ENCODE assay signal across 2 cellular contexts in the genomic region with DNA sequence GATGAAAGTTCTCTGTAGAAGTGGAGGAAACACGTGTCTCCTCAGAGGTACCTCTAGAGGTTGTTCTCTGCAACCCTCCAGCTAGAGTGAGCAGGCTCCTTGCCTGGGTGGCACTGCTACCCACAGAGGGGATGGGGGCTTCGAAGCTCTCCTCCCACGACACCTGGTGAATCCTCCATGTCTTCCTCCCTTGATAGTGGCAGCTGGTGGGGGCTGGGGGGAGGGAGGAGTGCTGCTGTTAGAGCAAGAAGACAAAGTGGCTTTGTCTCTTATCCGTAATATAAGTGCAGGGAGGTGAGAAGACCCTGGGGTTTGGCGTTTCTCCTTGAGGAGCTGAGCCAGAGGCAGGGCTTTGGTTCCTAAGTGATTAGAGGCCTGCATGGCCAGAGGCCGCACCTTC.
TF ChIP-seq lines count a peak whose summit lies in the region.

No MANE protein-coding gene starts in this region.

TF ChIP-seq in SK-N-SH, 30 proteins besides CTCF, POLR2A, EP300 and RAD21:
- TF ChIP-seq TEAD4 (IDR thresholded peaks at IDR 0.05; ENCODE audit: borderline replicate concordance, insufficient read depth) (no peak), SIN3A (IDR thresholded peaks at IDR 0.05; ENCODE audit: borderline replicate concordance, low read depth, low read length) (no peak), MXI1 (IDR thresholded peaks at IDR 0.05; ENCODE audit: low read depth, low read length) (no peak), FOXJ3 (CRISPR knock-in tag; IDR thresholded peaks at IDR 0.05) (no peak)

TF ChIP-seq in SK-N-SH treated with all-trans-retinoic acid at 6 μM for 48 hours, 23 proteins besides CTCF, POLR2A, EP300 and RAD21:
- TF ChIP-seq ESRRG (CRISPR knock-in tag; IDR thresholded peaks at IDR 0.05): no peak
- no peak for TF ChIP-seq RARB (CRISPR knock-in tag; IDR thresholded peaks at IDR 0.05)
- no peak for TF ChIP-seq OSR1 (CRISPR knock-in tag; IDR thresholded peaks at IDR 0.05)
- no peak for TF ChIP-seq ARNTL (CRISPR knock-in tag; IDR thresholded peaks at IDR 0.05; ENCODE audit: borderline replicate concordance, low read depth)
- TF ChIP-seq TOX (CRISPR knock-in tag; IDR thresholded peaks at IDR 0.05; ENCODE audit: borderline replicate concordance): no peak
- TF ChIP-seq, protein P1, sequence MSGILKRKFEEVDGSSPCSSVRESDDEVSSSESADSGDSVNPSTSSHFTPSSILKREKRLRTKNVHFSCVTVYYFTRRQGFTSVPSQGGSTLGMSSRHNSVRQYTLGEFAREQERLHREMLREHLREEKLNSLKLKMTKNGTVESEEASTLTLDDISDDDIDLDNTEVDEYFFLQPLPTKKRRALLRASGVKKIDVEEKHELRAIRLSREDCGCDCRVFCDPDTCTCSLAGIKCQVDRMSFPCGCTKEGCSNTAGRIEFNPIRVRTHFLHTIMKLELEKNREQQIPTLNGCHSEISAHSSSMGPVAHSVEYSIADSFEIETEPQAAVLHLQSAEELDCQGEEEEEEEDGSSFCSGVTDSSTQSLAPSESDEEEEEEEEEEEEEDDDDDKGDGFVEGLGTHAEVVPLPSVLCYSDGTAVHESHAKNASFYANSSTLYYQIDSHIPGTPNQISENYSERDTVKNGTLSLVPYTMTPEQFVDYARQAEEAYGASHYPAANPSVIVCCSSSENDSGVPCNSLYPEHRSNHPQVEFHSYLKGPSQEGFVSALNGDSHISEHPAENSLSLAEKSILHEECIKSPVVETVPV (CRISPR knock-in tag; IDR thresholded peaks at IDR 0.05): no peak
- no peak for TF ChIP-seq ZFP30 (CRISPR knock-in tag; IDR thresholded peaks at IDR 0.05)
- no peak for TF ChIP-seq TCF4 (CRISPR knock-in tag; IDR thresholded peaks at IDR 0.05; ENCODE audit: borderline replicate concordance)
- TF ChIP-seq SNAI2 (CRISPR knock-in tag; IDR thresholded peaks at IDR 0.05): no peak
- TF ChIP-seq, protein P2, sequence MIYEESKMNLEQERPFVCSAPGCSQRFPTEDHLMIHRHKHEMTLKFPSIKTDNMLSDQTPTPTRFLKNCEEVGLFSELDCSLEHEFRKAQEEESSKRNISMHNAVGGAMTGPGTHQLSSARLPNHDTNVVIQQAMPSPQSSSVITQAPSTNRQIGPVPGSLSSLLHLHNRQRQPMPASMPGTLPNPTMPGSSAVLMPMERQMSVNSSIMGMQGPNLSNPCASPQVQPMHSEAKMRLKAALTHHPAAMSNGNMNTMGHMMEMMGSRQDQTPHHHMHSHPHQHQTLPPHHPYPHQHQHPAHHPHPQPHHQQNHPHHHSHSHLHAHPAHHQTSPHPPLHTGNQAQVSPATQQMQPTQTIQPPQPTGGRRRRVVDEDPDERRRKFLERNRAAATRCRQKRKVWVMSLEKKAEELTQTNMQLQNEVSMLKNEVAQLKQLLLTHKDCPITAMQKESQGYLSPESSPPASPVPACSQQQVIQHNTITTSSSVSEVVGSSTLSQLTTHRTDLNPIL (CRISPR knock-in tag; IDR thresholded peaks at IDR 0.05; ENCODE audit: low read depth): no peak
- no peak for TF ChIP-seq ZC3H10 (CRISPR knock-in tag; IDR thresholded peaks at IDR 0.05)
- TF ChIP-seq, protein P3, sequence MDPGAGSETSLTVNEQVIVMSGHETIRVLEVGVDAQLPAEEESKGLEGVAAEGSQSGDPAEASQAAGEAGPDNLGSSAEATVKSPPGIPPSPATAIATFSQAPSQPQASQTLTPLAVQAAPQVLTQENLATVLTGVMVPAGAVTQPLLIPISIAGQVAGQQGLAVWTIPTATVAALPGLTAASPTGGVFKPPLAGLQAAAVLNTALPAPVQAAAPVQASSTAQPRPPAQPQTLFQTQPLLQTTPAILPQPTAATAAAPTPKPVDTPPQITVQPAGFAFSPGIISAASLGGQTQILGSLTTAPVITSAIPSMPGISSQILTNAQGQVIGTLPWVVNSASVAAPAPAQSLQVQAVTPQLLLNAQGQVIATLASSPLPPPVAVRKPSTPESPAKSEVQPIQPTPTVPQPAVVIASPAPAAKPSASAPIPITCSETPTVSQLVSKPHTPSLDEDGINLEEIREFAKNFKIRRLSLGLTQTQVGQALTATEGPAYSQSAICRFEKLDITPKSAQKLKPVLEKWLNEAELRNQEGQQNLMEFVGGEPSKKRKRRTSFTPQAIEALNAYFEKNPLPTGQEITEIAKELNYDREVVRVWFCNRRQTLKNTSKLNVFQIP (CRISPR knock-in tag; IDR thresholded peaks at IDR 0.05; ENCODE audit: borderline replicate concordance, low read depth): no peak
- TF ChIP-seq, protein P4, sequence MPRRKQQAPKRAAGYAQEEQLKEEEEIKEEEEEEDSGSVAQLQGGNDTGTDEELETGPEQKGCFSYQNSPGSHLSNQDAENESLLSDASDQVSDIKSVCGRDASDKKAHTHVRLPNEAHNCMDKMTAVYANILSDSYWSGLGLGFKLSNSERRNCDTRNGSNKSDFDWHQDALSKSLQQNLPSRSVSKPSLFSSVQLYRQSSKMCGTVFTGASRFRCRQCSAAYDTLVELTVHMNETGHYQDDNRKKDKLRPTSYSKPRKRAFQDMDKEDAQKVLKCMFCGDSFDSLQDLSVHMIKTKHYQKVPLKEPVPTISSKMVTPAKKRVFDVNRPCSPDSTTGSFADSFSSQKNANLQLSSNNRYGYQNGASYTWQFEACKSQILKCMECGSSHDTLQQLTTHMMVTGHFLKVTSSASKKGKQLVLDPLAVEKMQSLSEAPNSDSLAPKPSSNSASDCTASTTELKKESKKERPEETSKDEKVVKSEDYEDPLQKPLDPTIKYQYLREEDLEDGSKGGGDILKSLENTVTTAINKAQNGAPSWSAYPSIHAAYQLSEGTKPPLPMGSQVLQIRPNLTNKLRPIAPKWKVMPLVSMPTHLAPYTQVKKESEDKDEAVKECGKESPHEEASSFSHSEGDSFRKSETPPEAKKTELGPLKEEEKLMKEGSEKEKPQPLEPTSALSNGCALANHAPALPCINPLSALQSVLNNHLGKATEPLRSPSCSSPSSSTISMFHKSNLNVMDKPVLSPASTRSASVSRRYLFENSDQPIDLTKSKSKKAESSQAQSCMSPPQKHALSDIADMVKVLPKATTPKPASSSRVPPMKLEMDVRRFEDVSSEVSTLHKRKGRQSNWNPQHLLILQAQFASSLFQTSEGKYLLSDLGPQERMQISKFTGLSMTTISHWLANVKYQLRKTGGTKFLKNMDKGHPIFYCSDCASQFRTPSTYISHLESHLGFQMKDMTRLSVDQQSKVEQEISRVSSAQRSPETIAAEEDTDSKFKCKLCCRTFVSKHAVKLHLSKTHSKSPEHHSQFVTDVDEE (CRISPR knock-in tag; IDR thresholded peaks at IDR 0.05): no peak
- no peak for TF ChIP-seq ISL1 (CRISPR knock-in tag; IDR thresholded peaks at IDR 0.05)
TF ChIP-seq in SK-N-SH treated with all-trans-retinoic acid at 6 μM for 48 hours: peak in this region for 0.
